Comparison of ENCODE assay signal across 8 cellular contexts in genomic region chr9:134689320-134690181, GRCh38. TPM values are rescaled to one million over a fixed set of nuclear protein-coding genes. Genes with fewer than 3 reads are reported as not detected.
DNase-seq lines count a peak whose midpoint lies in the region; ATAC-seq and TF ChIP-seq lines count a peak whose summit lies in the region.

No MANE protein-coding gene starts in this region.

- no peaks in the 10 kb centered on the region for H3K27me3 ChIP-seq in OCI-LY3 (ENCODE audit: low read depth, low read length)
- H3K27me3 ChIP-seq in lung (ENCODE audit: control insufficient read depth, insufficient read depth): no peaks in the 10 kb centered on the region
- H3K27me3 ChIP-seq in upper lobe of right lung: no peaks in the 10 kb centered on the region

- intact Hi-C loops in upper lobe of right lung (cut with DNase I): no loop called here

- no peaks in the 10 kb centered on the region for H3K9me3 ChIP-seq in OCI-LY3 (ENCODE audit: insufficient read depth, low read length)
- H3K9me3 ChIP-seq in lung (ENCODE audit: control insufficient read depth in 2 of 2, insufficient read depth in 1 of 2, low read length in 1 of 2): no peaks in the 10 kb centered on the region
- H3K9me3 ChIP-seq in upper lobe of right lung: no peaks in the 10 kb centered on the region

- no peaks in the 10 kb centered on the region for H3K79me2 ChIP-seq in OCI-LY3 (ENCODE audit: low read length)

- H3K36me3 ChIP-seq in OCI-LY3 (replicated peaks; ENCODE audit: low read depth, low read length): no peaks in the 10 kb centered on the region
- H3K36me3 ChIP-seq in lung (ENCODE audit: control insufficient read depth in 2 of 2, insufficient read depth in 2 of 2, low read length in 2 of 2): no peaks in the 10 kb centered on the region
- H3K36me3 ChIP-seq in upper lobe of right lung: no peaks in the 10 kb centered on the region

- no peak overlapping the region for H2AFZ ChIP-seq in OCI-LY3 (ENCODE audit: low read depth, low read length)

- no peak overlapping the region for H3K9ac ChIP-seq in OCI-LY3 (ENCODE audit: low read length)

- TF ChIP-seq CTCF in OCI-LY3 (IDR thresholded peaks at IDR 0.05; ENCODE audit: low read depth, low read length): peak; percentile 70
- peak; percentile 23 for TF ChIP-seq CTCF in lung (IDR thresholded peaks at IDR 0.05; ENCODE audit: control extremely low read depth, extremely low read depth)
- TF ChIP-seq CTCF in upper lobe of right lung (IDR thresholded peaks at IDR 0.05): peak; percentile 74

- 50 to 57% methylated on average over 20 of the region's 20 CpGs for WGBS in lung, 2 donors

- no peak overlapping the region for H3K4me3 ChIP-seq in OCI-LY3 (ENCODE audit: low read length)
- no peak overlapping the region for H3K4me3 ChIP-seq in lung
- no peak overlapping the region for H3K4me3 ChIP-seq in upper lobe of right lung

- DNase-seq in stimulated activated CD4-positive, alpha-beta T cell treated with anti-CD3 and anti-CD28 coated beads, Interleukin-2, amount 100 ng/mL, for 48 hours: peak; percentile 10 to 25
- no peak for DNase-seq in stimulated activated CD4-positive, alpha-beta T cell treated with anti-CD3 and anti-CD28 coated beads, Interleukin-4, amount 100 ng/mL, for 4 hours
- DNase-seq in ecto neural progenitor cell (ENCODE audit: low spot score) (peak; percentile 84), lung (ENCODE audit: low spot score) (peak; percentile 59), upper lobe of right lung (peak; percentile 79), NCI-H446 (lab: John Stamatoyannopoulos, UW) (no peak)

- no peak overlapping the region for H3K4me2 ChIP-seq in OCI-LY3 (ENCODE audit: low read length)

- H3K27ac ChIP-seq in OCI-LY3 (ENCODE audit: low read length) (no peak overlapping the region), lung (ENCODE audit: low read depth in 1 of 2, low read length in 1 of 2) (no peak overlapping the region), upper lobe of right lung (no peak overlapping the region)

- no peaks in the 10 kb centered on the region for H4K20me1 ChIP-seq in OCI-LY3 (ENCODE audit: insufficient read depth, low read length)

- H3K4me1 ChIP-seq in OCI-LY3 (ENCODE audit: low read length) (no peaks in the 10 kb centered on the region), lung (ENCODE audit: control insufficient read depth in 2 of 2, insufficient read depth in 2 of 2, low read length in 2 of 2) (no peaks in the 10 kb centered on the region), upper lobe of right lung (no peaks in the 10 kb centered on the region)

- ATAC-seq in lung (ENCODE audit: insufficient read depth, low FRiP score) (no peak), upper lobe of right lung (peak; percentile 83), GM21717 (IDR thresholded peaks at IDR 0.05; ENCODE audit: unreplicated experiment) (no peak)

RNA-seq across cellular contexts. Expression of gene COL5A1, which starts 47.9 kb away (rescaled TPM):
- total RNA-seq in lung: 100 to 1,000 TPM in 1 of 2 donors, 10 to 100 TPM in 1; 96.6 to 169 TPM
- polyA plus RNA-seq in lung: 10 to 100 TPM; 12.2 to 34.1 TPM
- 37.8 TPM for total RNA-seq in upper lobe of right lung

Comparison
In these comparisons a context has a peak if more than half of its experiments do, and no peak if none do; other contexts are left out.
1. DNase-seq: peak in stimulated activated CD4-positive, alpha-beta T cell treated with anti-CD3 and anti-CD28 coated beads, Interleukin-2, amount 100 ng/mL, for 48 hours (2 of 2), ecto neural progenitor cell (single experiment), lung (single experiment) and upper lobe of right lung (single experiment); none in stimulated activated CD4-positive, alpha-beta T cell treated with anti-CD3 and anti-CD28 coated beads, Interleukin-4, amount 100 ng/mL, for 4 hours (0 of 2) and NCI-H446 (0 of 2).
2. CTCF ChIP-seq: peak in every context shown above with its lines; median percentile 74 in upper lobe of right lung; 70 in OCI-LY3; 23 in lung.